ENCODE assay signal across 28 cellular contexts in genomic region chr4:87853891-87854290, GRCh38. TPM values are rescaled to one million over a fixed set of nuclear protein-coding genes. Genes with fewer than 3 reads are reported as not detected.
"Had no signal": no experiment of that assay in that cellular context is flagged by ENCODE, and none has a peak within 500 bp of the region (broad histone marks: within the 10 kb centered on the region; RNA-seq: fewer than 3 reads in every experiment).

No MANE protein-coding gene starts in this region.

- H3K36me3 ChIP-seq: heart left ventricle, tibial nerve, upper lobe of right lung, vagina had no signal

- H3K4me3 Mint-ChIP-seq: naive B cell; nephron; stimulated activated naive B cell treated with anti-CD40 and anti-IgM and Interleukin-4, amounts not matched to agents 10 μg/mL and 1 μg/mL and 100 μg/mL, for 72 hours; stimulated activated naive CD8-positive, alpha-beta T cell treated with anti-CD3 and anti-CD28 coated beads, Interleukin-15, amount 100 ng/mL, for 72 hours had no signal

- H3K4me1 ChIP-seq: psoas muscle, testis had no signal

- H3K27ac Mint-ChIP-seq: naive B cell; nephron; stimulated activated naive B cell treated with anti-CD40 and anti-IgM and Interleukin-4, amounts not matched to agents 10 μg/mL and 1 μg/mL and 100 μg/mL, for 72 hours; stimulated activated naive CD8-positive, alpha-beta T cell treated with anti-CD3 and anti-CD28 coated beads, Interleukin-15, amount 100 ng/mL, for 72 hours had no signal

- H3K4me1 Mint-ChIP-seq: nephron had no signal

- H3K9me3 ChIP-seq: heart left ventricle, psoas muscle, testis, tibial nerve, upper lobe of right lung, vagina had no signal

- H3K4me3 ChIP-seq: dorsolateral prefrontal cortex, heart left ventricle, psoas muscle, testis, tibial nerve, upper lobe of right lung, vagina had no signal

- DNase-seq: dorsolateral prefrontal cortex; effector memory CD4-positive, alpha-beta T cell; heart left ventricle; hypothalamus; kidney glomerular epithelial cell; mesendoderm; naive B cell; psoas muscle; retina; stimulated activated CD4-positive, alpha-beta T cell treated with anti-CD3 and anti-CD28 coated beads, Interleukin-2, amount 100 ng/mL, for 24 hours; stimulated activated CD4-positive, alpha-beta T cell treated with anti-CD3 and anti-CD28 coated beads, Interleukin-4, amount 100 ng/mL, for 4 hours; stimulated activated naive B cell treated with anti-CD40 and anti-IgM and Interleukin-4, amounts not matched to agents 10 μg/mL and 1 μg/mL and 100 μg/mL, for 72 hours; stimulated activated naive CD8-positive, alpha-beta T cell treated with anti-CD3 and anti-CD28 coated beads, Interleukin-15, amount 100 ng/mL, for 72 hours; testis; upper lobe of right lung had no signal

- H3K27me3 ChIP-seq: dorsolateral prefrontal cortex, heart left ventricle, testis, tibial nerve, upper lobe of right lung, vagina had no signal

- ATAC-seq: esophagus mucosa; heart left ventricle; psoas muscle; sciatic nerve; stimulated activated naive B cell treated with anti-CD40 and anti-IgM and Interleukin-4, amounts not matched to agents 10 μg/mL and 1 μg/mL and 100 μg/mL, for 72 hours; stimulated activated naive CD8-positive, alpha-beta T cell treated with anti-CD3 and anti-CD28 coated beads, Interleukin-15, amount 100 ng/mL, for 72 hours; upper lobe of right lung had no signal

- H3K27ac ChIP-seq: heart left ventricle, psoas muscle, testis, tibial nerve, upper lobe of right lung, vagina had no signal

- H3K9me3 Mint-ChIP-seq: naive B cell; nephron; stimulated activated naive B cell treated with anti-CD40 and anti-IgM and Interleukin-4, amounts not matched to agents 10 μg/mL and 1 μg/mL and 100 μg/mL, for 72 hours; stimulated activated naive CD8-positive, alpha-beta T cell treated with anti-CD3 and anti-CD28 coated beads, Interleukin-15, amount 100 ng/mL, for 72 hours had no signal

- H3K27me3 Mint-ChIP-seq: naive B cell had no signal

- H3K36me3 Mint-ChIP-seq: naive B cell; stimulated activated naive B cell treated with anti-CD40 and anti-IgM and Interleukin-4, amounts not matched to agents 10 μg/mL and 1 μg/mL and 100 μg/mL, for 72 hours had no signal

RNA-seq across cellular contexts. Expression of gene MEPE, which starts 21.1 kb away (rescaled TPM):
- total RNA-seq: esophagus mucosa, fibroblast of lung, glomerular endothelial cell, heart left ventricle, liver, lung microvascular endothelial cell, osteoblast, psoas muscle, sciatic nerve, skeletal muscle tissue, subcutaneous adipose tissue, testis, tibial nerve, upper lobe of right lung, vagina had no signal
- polyA plus RNA-seq: fibroblast of lung, heart left ventricle, psoas muscle had no signal

RNA-seq across cellular contexts. Expression of gene IBSP, which starts 54.5 kb away (rescaled TPM):
- total RNA-seq: esophagus mucosa, fibroblast of lung, frontal cortex, glomerular endothelial cell, liver, lung microvascular endothelial cell, psoas muscle, sciatic nerve, skeletal muscle tissue, subcutaneous adipose tissue, testis, tibial nerve, upper lobe of right lung, vagina had no signal
- polyA plus RNA-seq: fibroblast of lung, heart left ventricle, liver, psoas muscle had no signal
